ENCODE assay signal across 8 cellular contexts in genomic region chr1:70355111-70355407, GRCh38. TPM values are rescaled to one million over a fixed set of nuclear protein-coding genes. Genes with fewer than 3 reads are reported as not detected.
A peak's percentile ranks its signal among the peaks of the same experiment; 100 is the strongest.
DNase-seq lines count a peak whose midpoint lies in the region; ATAC-seq and TF ChIP-seq lines count a peak whose summit lies in the region.

No MANE protein-coding gene starts in this region.

- ATAC-seq in T-helper 17 cell: no peak

- DNase-seq in GM12865 (ENCODE audit: low read depth) (no peak), T-helper 17 cell (no peak), fibroblast of the aortic adventitia (ENCODE audit: low read depth) (no peak), retinal pigment epithelial cell (ENCODE audit: low read depth) (no peak), NK-92 (lab: John Stamatoyannopoulos, UW; ENCODE audit: unreplicated experiment) (no peak), foreskin melanocyte (no peak), NCI-H510A (lab: John Stamatoyannopoulos, UW) (no peak), NCI-H446 (lab: John Stamatoyannopoulos, UW) (no peak)

- peaks cover 3% of the 10 kb centered on the region for H3K36me3 Mint-ChIP-seq in T-helper 17 cell (ENCODE audit: low read depth)

- H3K4me3 ChIP-seq in GM12865 (ENCODE audit: low read depth, low read length) (peak overlapping the region; percentile 76), fibroblast of the aortic adventitia (ENCODE audit: low read depth, low read length) (peak overlapping the region; percentile 96), retinal pigment epithelial cell (ENCODE audit: low read length) (peak overlapping the region; percentile 95)

- peaks cover 30% of the 10 kb centered on the region for H3K4me1 Mint-ChIP-seq in T-helper 17 cell

- no peaks in the 10 kb centered on the region for H3K9me3 ChIP-seq in T-helper 17 cell (ENCODE audit: control insufficient read depth, low read length, poor library complexity, severe bottlenecking)

- H3K4me3 Mint-ChIP-seq in T-helper 17 cell: peak overlapping the region; percentile 91

- H3K27me3 Mint-ChIP-seq in T-helper 17 cell: no peaks in the 10 kb centered on the region

- H3K27ac Mint-ChIP-seq in T-helper 17 cell: peak overlapping the region; percentile 92

- no peak for TF ChIP-seq CTCF in GM12865 (IDR thresholded peaks at IDR 0.05; ENCODE audit: insufficient read depth, low read depth, low read length, missing control alignments)
- TF ChIP-seq CTCF in fibroblast of the aortic adventitia (IDR thresholded peaks at IDR 0.05; ENCODE audit: insufficient read depth, low read length): no peak
- no peak for TF ChIP-seq CTCF in retinal pigment epithelial cell (conservative IDR thresholded peaks at IDR 0.05; ENCODE audit: low read depth, low read length)

RNA-seq across cellular contexts. Expression of gene ANKRD13C, which starts 0.5 kb away (rescaled TPM):
- total RNA-seq in T-helper 17 cell: 10 to 100 TPM; 27.2 to 30.6 TPM
- total RNA-seq in fibroblast of the aortic adventitia (ENCODE audit: low replicate concordance): 34.3 and 37.7 TPM in 2 replicates

RNA-seq across cellular contexts. Expression of gene CTH, which starts 56.0 kb away (rescaled TPM):
- total RNA-seq in T-helper 17 cell (1 to 10 TPM; 4.2 to 5.8 TPM), fibroblast of the aortic adventitia (ENCODE audit: low replicate concordance) (2.4 and 7.6 TPM in 2 replicates)
